In the genomic region with DNA sequence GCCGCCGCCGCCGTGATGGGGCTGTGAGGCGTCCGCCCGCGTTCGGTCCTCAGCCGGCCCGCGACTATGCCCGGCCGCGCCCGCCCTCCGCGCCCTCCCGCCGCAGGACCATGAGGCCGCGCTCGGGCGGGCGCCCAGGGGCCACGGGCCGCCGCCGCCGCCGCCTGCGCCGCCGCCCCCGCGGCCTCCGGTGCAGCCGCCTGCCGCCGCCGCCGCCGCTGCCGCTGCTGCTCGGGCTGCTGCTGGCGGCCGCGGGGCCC, we compare ENCODE assay signal across 8 cellular contexts. TPM values are rescaled to one million over a fixed set of nuclear protein-coding genes. Genes with fewer than 3 reads are reported as not detected.
A peak's percentile ranks its signal among the peaks of the same experiment; 100 is the strongest.
DNase-seq lines count a peak whose midpoint lies in the region; ATAC-seq and TF ChIP-seq lines count a peak whose summit lies in the region.

No MANE protein-coding gene starts in this region.

- H3K9ac ChIP-seq in SU-DHL-6 (ENCODE audit: low read length) (peak overlapping the region; percentile 31; the same call in 1 of the 2 replicates), liver (ENCODE audit: low read depth in 1 of 2, low read length in 2 of 2) (no peak overlapping the region)

- no peak for TF ChIP-seq RAD21 in liver (IDR thresholded peaks at IDR 0.05)

- peak overlapping the region; percentile 81 for H3K4me3 ChIP-seq in cardiac muscle cell
- H3K4me3 ChIP-seq in SU-DHL-6 (ENCODE audit: insufficient read depth, low read length, poor library complexity, severe bottlenecking): peak overlapping the region; percentile 51
- H3K4me3 ChIP-seq in liver (ENCODE audit: low read depth in 1 of 3, low read length in 3 of 3): peak overlapping the region in 2 of 3 donors; percentile 80 to 87
- H3K4me3 ChIP-seq in urinary bladder (ENCODE audit: low read depth, low read length): peak overlapping the region; percentile 94

- no peaks in the 10 kb centered on the region for H3K9me2 ChIP-seq in SU-DHL-6 (replicated peaks; ENCODE audit: insufficient read depth, low read length)

- H3K4me2 ChIP-seq in SU-DHL-6 (ENCODE audit: low read depth, low read length, poor library complexity, severe bottlenecking): peak overlapping the region; percentile 54

- no peaks in the 10 kb centered on the region for H3K79me2 ChIP-seq in SU-DHL-6 (ENCODE audit: insufficient read depth, low read length)

- TF ChIP-seq CTCF in cardiac muscle cell (IDR thresholded peaks at IDR 0.05; ENCODE audit: low read depth, low read length) (no peak), SU-DHL-6 (IDR thresholded peaks at IDR 0.05; ENCODE audit: insufficient read depth, low read length, poor library complexity, severe bottlenecking) (no peak), liver (IDR thresholded peaks at IDR 0.05; ENCODE audit: low read depth, low read length, missing input control) (no peak)

- H3K4me1 ChIP-seq in cardiac muscle cell (ENCODE audit: low read depth): peaks cover 35% of the 10 kb centered on the region
- H3K4me1 ChIP-seq in liver (ENCODE audit: control insufficient read depth in 4 of 4, insufficient read depth in 4 of 4, low read length in 3 of 4): peaks cover 3 to 45% (median 30%) of the 10 kb centered on the region in 4 donors
- H3K4me1 ChIP-seq in urinary bladder (ENCODE audit: insufficient read depth): no peaks in the 10 kb centered on the region

- no peaks in the 10 kb centered on the region for H3K27me3 ChIP-seq in cardiac muscle cell
- H3K27me3 ChIP-seq in SU-DHL-6 (ENCODE audit: low read length): no peaks in the 10 kb centered on the region
- H3K27me3 ChIP-seq in liver (ENCODE audit: control insufficient read depth in 4 of 4, insufficient read depth in 4 of 4, low read length in 3 of 4): no peaks in the 10 kb centered on the region

- no peak overlapping the region for H2AFZ ChIP-seq in SU-DHL-6 (ENCODE audit: low read depth, low read length, severe bottlenecking)

- ATAC-seq in Right ventricle myocardium superior (ENCODE audit: poor library complexity): no peak

- H3K9me3 ChIP-seq in cardiac muscle cell (ENCODE audit: low read depth): no peaks in the 10 kb centered on the region
- no peaks in the 10 kb centered on the region for H3K9me3 ChIP-seq in SU-DHL-6 (ENCODE audit: insufficient read depth, low read length)
- no peaks in the 10 kb centered on the region for H3K9me3 ChIP-seq in liver (ENCODE audit: control insufficient read depth in 4 of 4, low read length in 3 of 4)

- intact Hi-C loops in Right ventricle myocardium superior (cut with DNase I): loop anchor here (10.0 kb wide), 1 partner anchor 151 kb away; no protein-coding TSS in a partner anchor

- H3F3A ChIP-seq in SU-DHL-6 (ENCODE audit: insufficient read depth): peaks cover 9% of the 10 kb centered on the region

- H3K27ac ChIP-seq in cardiac muscle cell (peak overlapping the region; percentile 65), SU-DHL-6 (ENCODE audit: low read depth, low read length) (no peak overlapping the region), liver (ENCODE audit: low read depth in 1 of 2, low read length in 2 of 2) (peak overlapping the region in 1 of 2 donors; percentile 78), urinary bladder (ENCODE audit: low read depth) (peak overlapping the region; percentile 70)

- under 1% methylated on average over 46 of the region's 48 CpGs for WGBS in liver
- under 1% methylated on average over 46 of the region's 48 CpGs for WGBS in urinary bladder

- DNase-seq in cardiac muscle cell (ENCODE audit: low read depth in 1 of 2, low spot score in 1 of 2): no peak
- no peak for DNase-seq in Right ventricle myocardium superior
- DNase-seq in NCI-H446 (lab: John Stamatoyannopoulos, UW): no peak
- no peak for DNase-seq in OCI-M1 (lab: John Stamatoyannopoulos, UW)
- DNase-seq in activated CD8-positive, alpha-beta memory T cell treated with anti-CD3 and anti-CD28 coated beads, Interleukin-2, amount 50 U/mL, for 4 hours: no peak

- H3K36me3 ChIP-seq in cardiac muscle cell: no peaks in the 10 kb centered on the region
- H3K36me3 ChIP-seq in SU-DHL-6 (ENCODE audit: low read length): no peaks in the 10 kb centered on the region
- no peaks in the 10 kb centered on the region for H3K36me3 ChIP-seq in liver (ENCODE audit: control insufficient read depth in 4 of 4, insufficient read depth in 3 of 4, low read depth in 1 of 4, low read length in 3 of 4)
- no peaks in the 10 kb centered on the region for H3K36me3 ChIP-seq in urinary bladder (ENCODE audit: insufficient read depth)

- no peaks in the 10 kb centered on the region for H4K20me1 ChIP-seq in SU-DHL-6 (ENCODE audit: low read depth, low read length)

TF ChIP-seq in liver, 16 proteins besides CTCF, POLR2A, EP300 and RAD21:
- TF ChIP-seq TAF1 (conservative IDR thresholded peaks at IDR 0.05) (no peak), YY1 (IDR thresholded peaks at IDR 0.05) (no peak), RXRA (IDR thresholded peaks at IDR 0.05) (no peak), GABPA (IDR thresholded peaks at IDR 0.05 in 1 of 2, conservative IDR thresholded peaks at IDR 0.05 in 1 of 2) (no peak), HNF4A (conservative IDR thresholded peaks at IDR 0.05) (no peak), REST (IDR thresholded peaks at IDR 0.05) (no peak), EGR1 (IDR thresholded peaks at IDR 0.05; ENCODE audit: low read depth in 2 of 2) (no peak), FOXA1 (IDR thresholded peaks at IDR 0.05) (no peak), HNF4G (IDR thresholded peaks at IDR 0.05) (no peak), FOXA2 (IDR thresholded peaks at IDR 0.05) (no peak), NR2F2 (IDR thresholded peaks at IDR 0.05) (no peak)

RNA-seq across cellular contexts. Expression of gene ZNRF3, which starts 0.2 kb away (rescaled TPM):
- total RNA-seq in cardiac muscle cell (35.4 and 40.4 TPM in 2 replicates), Right ventricle myocardium superior (5.0 TPM), liver (1 to 10 TPM; 5.0 to 5.9 TPM), urinary bladder (7.4 TPM)
- polyA plus RNA-seq in cardiac muscle cell (23.8 and 25.5 TPM in 2 replicates), liver (1 to 10 TPM; 2.2 to 4.4 TPM), urinary bladder (8.7 TPM)
